Comparison of ENCODE assay signal across 14 cellular contexts in genomic region chr3:71172951-71173350, GRCh38.
A peak's percentile ranks its signal among the peaks of the same experiment; 100 is the strongest.
DNase-seq lines count a peak whose midpoint lies in the region; ATAC-seq, FAIRE-seq and TF ChIP-seq lines count a peak whose summit lies in the region.
"Had no signal": no experiment of that assay in that cellular context is flagged by ENCODE, and none has a peak within 500 bp of the region (broad histone marks: within the 10 kb centered on the region; RNA-seq: fewer than 3 reads in every experiment).

No MANE protein-coding gene starts in this region.

- H3K9me3 ChIP-seq in ascending aorta (no peaks in the 10 kb centered on the region), HepG2 (ENCODE audit: low read length) (no peaks in the 10 kb centered on the region), thoracic aorta (no peaks in the 10 kb centered on the region)

- no peak overlapping the region for H3K4me3 Mint-ChIP-seq in activated CD4-positive, alpha-beta T cell treated with anti-CD3 and anti-CD28 coated beads for 36 hours
- H3K4me3 Mint-ChIP-seq in activated CD4-positive, alpha-beta T cell treated with anti-CD3 and anti-CD28 coated beads, Interleukin-2, amount 10 ng/mL, durations not matched to agents 7 days and 5 days, result no peak overlapping the region

- no peaks in the 10 kb centered on the region for H3K9me3 Mint-ChIP-seq in activated CD4-positive, alpha-beta T cell treated with anti-CD3 and anti-CD28 coated beads for 36 hours (ENCODE audit: low read depth)
- H3K9me3 Mint-ChIP-seq in activated CD4-positive, alpha-beta T cell treated with anti-CD3 and anti-CD28 coated beads, Interleukin-2, amount 10 ng/mL, durations not matched to agents 7 days and 5 days, result no peaks in the 10 kb centered on the region
- H3K9me3 Mint-ChIP-seq: activated T-helper 2 cell treated with anti-CD3 and anti-CD28 coated beads, Interferon-gamma antibody, Interleukin-2, Interleukin-4, amounts not matched to agents 10 μg/mL and 5 μg/mL and 100 μg/mL, durations not matched to agents 14 hours and 24 hours and 36 hours had no signal

- no peak for ATAC-seq in activated CD4-positive, alpha-beta T cell treated with anti-CD3 and anti-CD28 coated beads for 36 hours
- ATAC-seq in HepG2 (peak; percentile 50; the same call in 2 of the 3 replicates), thoracic aorta (ENCODE audit: insufficient number of reproducible peaks, low FRiP score, low read depth) (peak; percentile 32)

- H3K4me2 ChIP-seq in HepG2 (ENCODE audit: low read depth, low read length), result no peak overlapping the region

- POLR2A ChIA-PET in activated CD4-positive, alpha-beta T cell treated with anti-CD3 and anti-CD28 coated beads for 36 hours (lab: Charles Lee), result no interaction called here
- POLR2A ChIA-PET in activated CD4-positive, alpha-beta T cell treated with anti-CD3 and anti-CD28 coated beads, Interleukin-2, amount 10 ng/mL, durations not matched to agents 7 days and 5 days (lab: Charles Lee), result no interaction called here
- POLR2A ChIA-PET in HepG2 (lab: Yijun Ruan, JAX), result interaction anchor here (4.0 kb wide), 1 partner anchor 35 kb away, joined by 12 read pairs; no protein-coding TSS in a partner anchor

- no peak for TF ChIP-seq RAD21 in HepG2 (CRISPR knock-in tag; IDR thresholded peaks at IDR 0.05)

- peak overlapping the region in 1 of 2 donors; percentile 35 for H3K4me3 ChIP-seq in ascending aorta
- no peak overlapping the region for H3K4me3 ChIP-seq in HepG2 (replicated peaks in 1 of 3; ENCODE audit: insufficient read depth in 1 of 3, low read depth in 2 of 3, low read length in 3 of 3)
- peak overlapping the region; percentile 45 for H3K4me3 ChIP-seq in thoracic aorta

- H3K27ac ChIP-seq in ascending aorta (peak overlapping the region; percentile 76 to 77), HepG2 (ENCODE audit: extremely low read length, insufficient read depth, low read length) (peak overlapping the region; percentile 11), thoracic aorta (peak overlapping the region; percentile 69 to 77)

- H3K27me3 Mint-ChIP-seq in activated CD4-positive, alpha-beta T cell treated with anti-CD3 and anti-CD28 coated beads for 36 hours, result no peaks in the 10 kb centered on the region
- H3K27me3 Mint-ChIP-seq in activated CD4-positive, alpha-beta T cell treated with anti-CD3 and anti-CD28 coated beads, Interleukin-2, amount 10 ng/mL, durations not matched to agents 7 days and 5 days, result no peaks in the 10 kb centered on the region

- intact Hi-C loops in activated CD4-positive, alpha-beta T cell treated with anti-CD3 and anti-CD28 coated beads for 36 hours (cut with DNase I, micrococcal nuclease), result no loop called here
- intact Hi-C loops in ascending aorta (cut with DNase I), result loop anchor here (5.0 to 10.0 kb wide), 4 partner anchors 34 to 412 kb away; partner anchors contain the start of gene FOXP1
- intact Hi-C loops in HepG2 (cut with micrococcal nuclease; ENCODE audit: unreplicated experiment), result no loop called here

- H3K27me3 ChIP-seq in ascending aorta (no peaks in the 10 kb centered on the region), HepG2 (ENCODE audit: control insufficient read depth in 1 of 2, insufficient read depth in 2 of 2, low read length in 2 of 2) (no peaks in the 10 kb centered on the region), thoracic aorta (replicated peaks; ENCODE audit: insufficient read depth) (no peaks in the 10 kb centered on the region)

- DNase-seq in activated CD4-positive, alpha-beta T cell treated with anti-CD3 and anti-CD28 coated beads for 36 hours, result no peak
- no peak for DNase-seq in activated CD4-positive, alpha-beta T cell treated with anti-CD3 and anti-CD28 coated beads, Interleukin-2, amount 10 ng/mL, durations not matched to agents 7 days and 5 days
- DNase-seq in ascending aorta (ENCODE audit: low spot score in 2 of 2), result no peak
- peak; percentile 58 for DNase-seq in HepG2 (ENCODE audit: low spot score)
- no peak for DNase-seq in thoracic aorta (ENCODE audit: low spot score)
- no peak for DNase-seq in activated effector memory CD4-positive, alpha-beta T cell treated with Interleukin-2 at 50 U/mL for 16 hours
- no peak for DNase-seq in GM13976 (ENCODE audit: low spot score)
- DNase-seq in NCI-H82 (lab: John Stamatoyannopoulos, UW), result no peak
- DNase-seq: 8988T; activated CD4-positive, CD25-positive, alpha-beta regulatory T cell; GF-D8; H7; NCI-H2171 had no signal

- TF ChIP-seq EP300 in HepG2 (IDR thresholded peaks at IDR 0.05; ENCODE audit: low read depth in 2 of 2, low read length in 2 of 2) (no peak), HepG2 (CRISPR knock-in tag; IDR thresholded peaks at IDR 0.05; ENCODE audit: borderline replicate concordance) (no peak)

- H2AFZ ChIP-seq in HepG2 (ENCODE audit: low read length), result no peak overlapping the region

- no peak for TF ChIP-seq POLR2A in HepG2 (IDR thresholded peaks at IDR 0.05; ENCODE audit: insufficient read depth in 1 of 2, low read depth in 2 of 2, low read length in 2 of 2)

- TF ChIP-seq CTCF in ascending aorta (IDR thresholded peaks at IDR 0.05) (no peak), HepG2 (CRISPR knock-in tag; IDR thresholded peaks at IDR 0.05) (no peak), thoracic aorta (IDR thresholded peaks at IDR 0.05) (no peak), GM13976 (IDR thresholded peaks at IDR 0.05; ENCODE audit: borderline replicate concordance, control extremely low read depth, extremely low read depth, insufficient read depth, missing control alignments) (no peak)

- no peaks in the 10 kb centered on the region for H4K20me1 ChIP-seq in HepG2 (ENCODE audit: insufficient read depth, low read length)

- H3K36me3 Mint-ChIP-seq in activated CD4-positive, alpha-beta T cell treated with anti-CD3 and anti-CD28 coated beads for 36 hours (ENCODE audit: low read depth), result peaks cover 28% of the 10 kb centered on the region
- peaks cover 2% of the 10 kb centered on the region for H3K36me3 Mint-ChIP-seq in activated CD4-positive, alpha-beta T cell treated with anti-CD3 and anti-CD28 coated beads, Interleukin-2, amount 10 ng/mL, durations not matched to agents 7 days and 5 days (ENCODE audit: low read depth)

- no peak overlapping the region for H3K9ac ChIP-seq in HepG2 (ENCODE audit: insufficient read depth, low read depth, low read length)

- peak overlapping the region; percentile 35 for H3K27ac Mint-ChIP-seq in activated CD4-positive, alpha-beta T cell treated with anti-CD3 and anti-CD28 coated beads for 36 hours
- H3K27ac Mint-ChIP-seq in activated CD4-positive, alpha-beta T cell treated with anti-CD3 and anti-CD28 coated beads, Interleukin-2, amount 10 ng/mL, durations not matched to agents 7 days and 5 days, result no peak overlapping the region
- H3K27ac Mint-ChIP-seq: activated T-helper 2 cell treated with anti-CD3 and anti-CD28 coated beads, Interferon-gamma antibody, Interleukin-2, Interleukin-4, amounts not matched to agents 10 μg/mL and 5 μg/mL and 100 μg/mL, durations not matched to agents 14 hours and 24 hours and 36 hours had no signal

- CTCF ChIA-PET in activated CD4-positive, alpha-beta T cell treated with anti-CD3 and anti-CD28 coated beads for 36 hours (lab: Charles Lee), result no interaction called here
- CTCF ChIA-PET in activated CD4-positive, alpha-beta T cell treated with anti-CD3 and anti-CD28 coated beads, Interleukin-2, amount 10 ng/mL, durations not matched to agents 7 days and 5 days (lab: Charles Lee), result no interaction called here
- CTCF ChIA-PET in HepG2 (lab: Yijun Ruan, JAX; ENCODE audit: low intra/inter-chr PET ratio, low total read pairs), result no interaction called here

- H3K79me2 ChIP-seq in HepG2 (ENCODE audit: insufficient read depth, low read length), result no peaks in the 10 kb centered on the region

- in situ Hi-C loops in HepG2 (cut with HindIII; ENCODE audit: extremely low pct_ligation_motif_present, low pct_unique_long_range_greater_than_20kb), result no loop called here
- in situ Hi-C loops in GM13976 (cut with MboI; ENCODE audit: low sequenced_read_pairs, unreplicated experiment), result no loop called here

- H3K36me3 ChIP-seq in ascending aorta, result no peaks in the 10 kb centered on the region
- peaks cover 1 to 12% of the 10 kb centered on the region in 2 experiments; a peak in 4 of 5 replicates for H3K36me3 ChIP-seq in HepG2 (replicated peaks in 1 of 2; ENCODE audit: control insufficient read depth in 1 of 2, insufficient read depth in 2 of 2, low read length in 2 of 2)
- H3K36me3 ChIP-seq in thoracic aorta, result no peaks in the 10 kb centered on the region

- H3K4me1 Mint-ChIP-seq in activated CD4-positive, alpha-beta T cell treated with anti-CD3 and anti-CD28 coated beads for 36 hours, result peaks cover 62% of the 10 kb centered on the region
- H3K4me1 Mint-ChIP-seq in activated CD4-positive, alpha-beta T cell treated with anti-CD3 and anti-CD28 coated beads, Interleukin-2, amount 10 ng/mL, durations not matched to agents 7 days and 5 days, result peaks cover 2% of the 10 kb centered on the region

- no TSS peak for BruUV-seq in HepG2 (replicated peaks; lab: Mats Ljungman, UMichigan)

- FAIRE-seq in HepG2 (lab: Jason Lieb, UNC), result peak; percentile 68

- H3K4me1 ChIP-seq in ascending aorta (peaks cover 5 to 49% of the 10 kb centered on the region in 2 donors), HepG2 (ENCODE audit: insufficient read depth, low read length) (peaks cover 60% of the 10 kb centered on the region), thoracic aorta (ENCODE audit: control insufficient read depth in 1 of 2, low read depth in 2 of 2) (peaks cover 47 to 90% of the 10 kb centered on the region in 2 donors)

- 31% methylated on average over 2 of the region's 2 CpGs for WGBS in HepG2 (ENCODE audit: low lambda C conversion rate)

TF ChIP-seq in HepG2, 621 proteins besides CTCF, POLR2A, EP300 and RAD21 (continues in another document):
- no peak for TF ChIP-seq GTF3A (CRISPR knock-in tag; conservative IDR thresholded peaks at IDR 0.05)
- peak; percentile 75 for TF ChIP-seq FOSL2 (CRISPR knock-in tag; IDR thresholded peaks at IDR 0.05)
- no peak for TF ChIP-seq ZNF503 (CRISPR knock-in tag; IDR thresholded peaks at IDR 0.05)
- 0 out of 2 replicates have a peak, but pooled peaks have one; percentile 27 for TF ChIP-seq GFI1 (CRISPR knock-in tag; IDR thresholded peaks at IDR 0.05; ENCODE audit: borderline replicate concordance)
- no peak for TF ChIP-seq MYC (CRISPR knock-in tag; IDR thresholded peaks at IDR 0.05; ENCODE audit: borderline replicate concordance)
- no peak for TF ChIP-seq ETV6 (CRISPR knock-in tag; conservative IDR thresholded peaks at IDR 0.05)

Comparison
In these comparisons a context has a peak if more than half of its experiments do, and no peak if none do; other contexts are left out.
1. H3K27ac ChIP-seq: peak in every context shown above with its lines; median percentile 76 in ascending aorta; 73 in thoracic aorta; 11 in HepG2.